ENCODE assay signal across 23 cellular contexts in genomic region chr11:68661697-68662603, GRCh38. TPM values are rescaled to one million over a fixed set of nuclear protein-coding genes. Genes with fewer than 3 reads are reported as not detected.
DNase-seq lines count a peak whose midpoint lies in the region; ATAC-seq and TF ChIP-seq lines count a peak whose summit lies in the region.
"Had no signal": no experiment of that assay in that cellular context is flagged by ENCODE, and none has a peak within 500 bp of the region (broad histone marks: within the 10 kb centered on the region; RNA-seq: fewer than 3 reads in every experiment).

No MANE protein-coding gene starts in this region.

- H3K27ac ChIP-seq in heart left ventricle (no peak overlapping the region), neuronal stem cell (replicated peaks; ENCODE audit: low read length) (no peak overlapping the region), upper lobe of right lung (no peak overlapping the region)
- H3K27ac ChIP-seq: BLaER1, SJSA1 had no signal

- H2BK15ac ChIP-seq in neuronal stem cell (ENCODE audit: low read length), result no peak overlapping the region

- H2AK5ac ChIP-seq in neuronal stem cell (ENCODE audit: low read depth, low read length), result peak overlapping the region; percentile 28

- intact Hi-C loops in cardiac septum (cut with DNase I), result no loop called here
- intact Hi-C loops in heart left ventricle (cut with DNase I), result loop anchor here in 1 of 10 donors (10.0 kb wide), 1 partner anchor 303 kb away; no protein-coding TSS in a partner anchor
- intact Hi-C loops in upper lobe of right lung (cut with DNase I), result no loop called here

- H2BK5ac ChIP-seq in neuronal stem cell (ENCODE audit: low read length), result peak overlapping the region; percentile 34

- no peak overlapping the region for H4K8ac ChIP-seq in neuronal stem cell (ENCODE audit: low read depth, low read length)

- H3K79me1 ChIP-seq in neuronal stem cell (ENCODE audit: low read depth, low read length), result no peaks in the 10 kb centered on the region

- TF ChIP-seq POLR2A in heart left ventricle (IDR thresholded peaks at IDR 0.05), result no peak

- no peak overlapping the region for H2BK120ac ChIP-seq in neuronal stem cell (ENCODE audit: low read depth, low read length)

- H3K4me2 ChIP-seq in neuronal stem cell (ENCODE audit: insufficient read depth, low read length, poor library complexity, severe bottlenecking), result no peak overlapping the region

- no peak overlapping the region for H4K91ac ChIP-seq in neuronal stem cell (ENCODE audit: low read depth, low read length, poor library complexity)

- no peak overlapping the region for H3K4me3 ChIP-seq in heart left ventricle
- H3K4me3 ChIP-seq in fibroblast of mammary gland (ENCODE audit: control insufficient read depth, low read depth, low read length), result no peak overlapping the region
- H3K4me3 ChIP-seq in neuronal stem cell (ENCODE audit: low read length in 2 of 2), result no peak overlapping the region
- no peak overlapping the region for H3K4me3 ChIP-seq in upper lobe of right lung
- H3K4me3 ChIP-seq: BLaER1, GM12878, SJSA1 had no signal

- peak; percentile 43 for DNase-seq in cardiac septum (ENCODE audit: low spot score)
- DNase-seq in heart left ventricle, result no peak
- peak; percentile 53 for DNase-seq in fibroblast of mammary gland (ENCODE audit: low read depth)
- DNase-seq in neuronal stem cell (ENCODE audit: low spot score), result no peak
- peak; percentile 46 for DNase-seq in upper lobe of right lung
- no peak for DNase-seq in occipital lobe (lab: John Stamatoyannopoulos, UW)
- no peak for DNase-seq in activated CD8-positive, alpha-beta memory T cell treated with anti-CD3 and anti-CD28 coated beads, Interleukin-2, amount 50 U/mL, for 48 hours
- DNase-seq: CD4-positive, alpha-beta memory T cell; DMS153; Karpas-422; NCI-H1417 treated with DMSO at 0.1 percent for 48 hours; NCI-H2029; NCI-H345; NCI-H524 treated with DMSO at 0.1 percent for 48 hours; PC-3; RPMI8226 had no signal

- WGBS in heart left ventricle, 4 donors, result 79 to 85% (median 79%) methylated on average over 17 to 18 of the region's 18 CpGs
- WGBS in neuronal stem cell (ENCODE audit: extremely low coverage in 2 of 2, insufficient read length in 2 of 2, insufficient replicate concordance in 1 of 2), 2 donors, result no CpG with 5 or more reads among the region's 18 CpGs

- H3K27me3 ChIP-seq in heart left ventricle (peaks cover 0 to 30% (median 0%) of the 10 kb centered on the region in 9 donors), neuronal stem cell (ENCODE audit: control insufficient read depth in 3 of 3, insufficient read depth in 3 of 3, low read depth in 1 of 3, low read length in 3 of 3) (peaks cover 0 to 13% (median 0%) of the 10 kb centered on the region in 3 experiments), upper lobe of right lung (no peaks in the 10 kb centered on the region)
- H3K27me3 ChIP-seq: BLaER1 had no signal

- no peak overlapping the region for H3K18ac ChIP-seq in neuronal stem cell (ENCODE audit: low read length)

- H3K9me3 ChIP-seq in heart left ventricle, result no peaks in the 10 kb centered on the region
- H3K9me3 ChIP-seq in neuronal stem cell (replicated peaks in 1 of 2; ENCODE audit: control insufficient read depth in 2 of 2, insufficient read depth in 1 of 2, low read depth in 1 of 2, low read length in 2 of 2), result peaks cover 0 to 2% of the 10 kb centered on the region in 2 donors
- no peaks in the 10 kb centered on the region for H3K9me3 ChIP-seq in upper lobe of right lung

- ATAC-seq in heart left ventricle, result no peak
- no peak for ATAC-seq in upper lobe of right lung
- no peak for ATAC-seq in GM19452 (IDR thresholded peaks at IDR 0.05; ENCODE audit: unreplicated experiment)
- ATAC-seq: GM12878, PC-3 had no signal

- H2AFZ ChIP-seq in neuronal stem cell (ENCODE audit: low read length), result no peak overlapping the region

- no peak overlapping the region for H3K23ac ChIP-seq in neuronal stem cell (ENCODE audit: low read depth, low read length, poor library complexity)

- no peak for TF ChIP-seq CTCF in heart left ventricle (IDR thresholded peaks at IDR 0.05)
- no peak for TF ChIP-seq CTCF in fibroblast of mammary gland (conservative IDR thresholded peaks at IDR 0.05; ENCODE audit: control insufficient read depth, insufficient read depth, low read depth, low read length)
- no peak for TF ChIP-seq CTCF in upper lobe of right lung (IDR thresholded peaks at IDR 0.05)

- H3K4me1 ChIP-seq in heart left ventricle (peaks cover 0 to 11% (median 8%) of the 10 kb centered on the region in 12 donors), neuronal stem cell (ENCODE audit: control insufficient read depth in 2 of 2, insufficient read depth in 1 of 2, low read depth in 1 of 2, low read length in 2 of 2) (no peaks in the 10 kb centered on the region), upper lobe of right lung (no peaks in the 10 kb centered on the region)

- no peak overlapping the region for H3K14ac ChIP-seq in neuronal stem cell (ENCODE audit: low read length)

- no peak overlapping the region for H2BK12ac ChIP-seq in neuronal stem cell (ENCODE audit: low read length)

- H3K4ac ChIP-seq in neuronal stem cell (ENCODE audit: low read length), result no peak overlapping the region

- H3K36me3 ChIP-seq in heart left ventricle (no peaks in the 10 kb centered on the region), neuronal stem cell (replicated peaks in 1 of 2; ENCODE audit: control insufficient read depth in 2 of 2, insufficient read depth in 2 of 2, low read length in 2 of 2) (no peaks in the 10 kb centered on the region), upper lobe of right lung (no peaks in the 10 kb centered on the region)
- H3K36me3 ChIP-seq: BLaER1, SJSA1 had no signal

- no peak overlapping the region for H3K9ac ChIP-seq in neuronal stem cell (ENCODE audit: low read depth, low read length, poor library complexity)
- H3K9ac ChIP-seq: BLaER1 had no signal

RNA-seq across cellular contexts. Expression of gene GAL, which starts 22.4 kb away (rescaled TPM):
- 0.30 TPM for total RNA-seq in cardiac septum
- 1 to 10 TPM in 2 of 9 donors, under 1 TPM in 2, not detected in 5; 0.35 to 2.7 (median 0.73) TPM for total RNA-seq in heart left ventricle
- 1 to 10 TPM in 1 of 2 donors, not detected in 1; 7.0 TPM for polyA plus RNA-seq in heart left ventricle
- 1.5 TPM for polyA plus RNA-seq in neuronal stem cell (2013, experiment 1 of 2)
- 1.2 TPM for polyA plus RNA-seq in neuronal stem cell (2013, experiment 2 of 2)
- not detected for total RNA-seq in upper lobe of right lung
- total RNA-seq in occipital lobe, result not detected
- total RNA-seq: CD4-positive, alpha-beta memory T cell; GM12878; H4; MCF 10A; SJSA1 had no signal
- polyA plus RNA-seq: CD4-positive, alpha-beta memory T cell; IgD-negative memory B cell had no signal

Comparison
In these comparisons a context has a peak if more than half of its experiments do, and no peak if none do; other contexts are left out.
1. DNase-seq: peak in cardiac septum (single experiment), fibroblast of mammary gland (single experiment) and upper lobe of right lung (single experiment); none in heart left ventricle (0 of 5), neuronal stem cell (single experiment), occipital lobe (single experiment) and activated CD8-positive, alpha-beta memory T cell treated with anti-CD3 and anti-CD28 coated beads, Interleukin-2, amount 50 U/mL, for 48 hours (single experiment).